ENCODE assay signal across 16 cellular contexts in the genomic region with DNA sequence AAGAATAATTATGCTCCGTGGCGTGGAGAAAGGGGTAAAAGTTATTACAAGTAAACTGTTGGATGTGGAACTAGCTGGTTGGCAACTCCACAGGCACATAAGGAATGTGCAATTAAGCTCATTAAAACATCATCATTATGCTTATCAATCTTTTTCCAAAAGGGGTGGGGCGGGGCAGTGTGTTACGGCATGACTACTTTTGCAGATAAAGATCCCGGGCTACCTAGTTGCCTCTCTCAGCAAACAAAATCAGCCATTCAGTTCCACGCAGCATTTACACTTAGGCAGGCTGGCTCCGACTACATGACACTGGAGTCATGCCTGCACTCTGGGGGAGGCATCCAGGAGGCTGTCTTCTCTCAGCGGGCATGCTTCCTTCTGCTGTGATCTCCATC.
DNase-seq lines count a peak whose midpoint lies in the region; ATAC-seq, FAIRE-seq and TF ChIP-seq lines count a peak whose summit lies in the region.
"Had no signal": no experiment of that assay in that cellular context is flagged by ENCODE, and none has a peak within 500 bp of the region (broad histone marks: within the 10 kb centered on the region; RNA-seq: fewer than 3 reads in every experiment).

No MANE protein-coding gene starts in this region.

- H3K4me3 ChIP-seq in pancreas (no peak overlapping the region), adrenal gland (no peak overlapping the region)
- H3K4me3 ChIP-seq: GM23248 had no signal

- WGBS in pancreas, 2 donors: 62 to 68% methylated on average over 8 of the region's 8 CpGs
- 92 to 96% (median 93%) methylated on average over 5 to 8 of the region's 8 CpGs for WGBS in adrenal gland, 4 donors

- H3K4me1 Mint-ChIP-seq in activated CD4-positive, alpha-beta T cell treated with anti-CD3 and anti-CD28 coated beads, Interleukin-2, amount 10 ng/mL, durations not matched to agents 7 days and 5 days: no peaks in the 10 kb centered on the region

- H3K36me3 ChIP-seq in pancreas: no peaks in the 10 kb centered on the region
- no peaks in the 10 kb centered on the region for H3K36me3 ChIP-seq in adrenal gland (replicated peaks in 1 of 2)

- H3K27ac ChIP-seq in VCaP (peak overlapping the region; percentile 65), pancreas (no peak overlapping the region), adrenal gland (no peak overlapping the region)
- H3K27ac ChIP-seq: GM23248 had no signal

- peak in 3 of 4 donors; percentile 24 to 44 (median 30) for ATAC-seq in pancreas
- ATAC-seq: CD8-positive, alpha-beta T cell; Panc1 had no signal

- no peaks in the 10 kb centered on the region for H3K27me3 Mint-ChIP-seq in activated CD4-positive, alpha-beta T cell treated with anti-CD3 and anti-CD28 coated beads, Interleukin-2, amount 10 ng/mL, durations not matched to agents 7 days and 5 days

- intact Hi-C loops in pancreas (cut with DNase I): no loop called here
- intact Hi-C loops in adrenal gland (cut with DNase I): no loop called here

- DNase-seq in G401 (ENCODE audit: low spot score) (peak; percentile 13), islet precursor cell (peak; percentile 70), pancreas (peak in 1 of 6 donors; percentile 13), AG08395 (ENCODE audit: low spot score) (no peak), D341Med (ENCODE audit: low spot score) (no peak), adrenal gland (no peak)
- DNase-seq in activated CD4-positive, alpha-beta T cell treated with anti-CD3 and anti-CD28 coated beads, Interleukin-2, amount 10 ng/mL, durations not matched to agents 7 days and 5 days: no peak
- DNase-seq: ACHN; CD8-positive, alpha-beta T cell; GM23248; NCI-H1694; NCI-H446; SHP77 had no signal

- H3K4me3 Mint-ChIP-seq in activated CD4-positive, alpha-beta T cell treated with anti-CD3 and anti-CD28 coated beads, Interleukin-2, amount 10 ng/mL, durations not matched to agents 7 days and 5 days: no peak overlapping the region
- H3K4me3 Mint-ChIP-seq: CD8-positive, alpha-beta T cell had no signal

- FAIRE-seq in pancreas (lab: Jason Lieb, UNC): no peak
- FAIRE-seq: HTR-8/SVneo had no signal

- no peak overlapping the region for H3K27ac Mint-ChIP-seq in activated CD4-positive, alpha-beta T cell treated with anti-CD3 and anti-CD28 coated beads, Interleukin-2, amount 10 ng/mL, durations not matched to agents 7 days and 5 days
- H3K27ac Mint-ChIP-seq: CD8-positive, alpha-beta T cell had no signal

- no peaks in the 10 kb centered on the region for H3K9me3 ChIP-seq in pancreas
- H3K9me3 ChIP-seq in adrenal gland (replicated peaks in 1 of 3): no peaks in the 10 kb centered on the region

- H3K27me3 ChIP-seq in pancreas: no peaks in the 10 kb centered on the region
- H3K27me3 ChIP-seq in adrenal gland: no peaks in the 10 kb centered on the region

- no peaks in the 10 kb centered on the region for H3K36me3 Mint-ChIP-seq in activated CD4-positive, alpha-beta T cell treated with anti-CD3 and anti-CD28 coated beads, Interleukin-2, amount 10 ng/mL, durations not matched to agents 7 days and 5 days (ENCODE audit: low read depth)

- TF ChIP-seq CTCF in VCaP (conservative IDR thresholded peaks at IDR 0.05) (no peak), pancreas (IDR thresholded peaks at IDR 0.05) (no peak), adrenal gland (IDR thresholded peaks at IDR 0.05) (no peak)

- no peak for TF ChIP-seq POLR2A in adrenal gland (IDR thresholded peaks at IDR 0.05)

- in situ Hi-C loops in G401 (cut with HindIII; ENCODE audit: low sequenced_read_pairs): no loop called here

- H3K9me3 Mint-ChIP-seq in activated CD4-positive, alpha-beta T cell treated with anti-CD3 and anti-CD28 coated beads, Interleukin-2, amount 10 ng/mL, durations not matched to agents 7 days and 5 days: no peaks in the 10 kb centered on the region
- H3K9me3 Mint-ChIP-seq: CD8-positive, alpha-beta T cell had no signal

- CTCF ChIA-PET in activated CD4-positive, alpha-beta T cell treated with anti-CD3 and anti-CD28 coated beads, Interleukin-2, amount 10 ng/mL, durations not matched to agents 7 days and 5 days (lab: Charles Lee): interaction anchor here (0.6 kb wide), 1 partner anchor 312 kb away, joined by 6 read pairs; no protein-coding TSS in a partner anchor

- POLR2A ChIA-PET in activated CD4-positive, alpha-beta T cell treated with anti-CD3 and anti-CD28 coated beads, Interleukin-2, amount 10 ng/mL, durations not matched to agents 7 days and 5 days (lab: Charles Lee): no interaction called here

- H3K4me1 ChIP-seq in pancreas (peaks cover 0 to 3% (median 0%) of the 10 kb centered on the region in 3 donors), adrenal gland (replicated peaks in 1 of 2) (no peaks in the 10 kb centered on the region)

Comparison
In these comparisons a context has a peak if more than half of its experiments do, and no peak if none do; other contexts are left out.
1. DNase-seq: peak in G401 (single experiment) and islet precursor cell (single experiment); none in activated CD4-positive, alpha-beta T cell treated with anti-CD3 and anti-CD28 coated beads, Interleukin-2, amount 10 ng/mL, durations not matched to agents 7 days and 5 days (single experiment), AG08395 (single experiment), D341Med (single experiment) and adrenal gland (0 of 7).